Comparison of ENCODE assay signal across 12 cellular contexts in genomic region chr5:72160299-72160698, GRCh38. TPM values are rescaled to one million over a fixed set of nuclear protein-coding genes. Genes with fewer than 3 reads are reported as not detected.
DNase-seq lines count a peak whose midpoint lies in the region; ATAC-seq and TF ChIP-seq lines count a peak whose summit lies in the region.
"Had no signal": no experiment of that assay in that cellular context is flagged by ENCODE, and none has a peak within 500 bp of the region (broad histone marks: within the 10 kb centered on the region; RNA-seq: fewer than 3 reads in every experiment).

No MANE protein-coding gene starts in this region.

- no peak overlapping the region for H3K4me3 Mint-ChIP-seq in chondrocyte (ENCODE audit: unreplicated experiment)
- no peak overlapping the region for H3K4me3 Mint-ChIP-seq in naive thymus-derived CD4-positive, alpha-beta T cell
- H3K4me3 Mint-ChIP-seq: activated naive CD8-positive, alpha-beta T cell treated with anti-CD3 and anti-CD28 coated beads, Interleukin-2, amount 10 ng/mL, durations not matched to agents 7 days and 5 days had no signal

- H3K4me1 ChIP-seq in right atrium auricular region (peaks cover 0 to 62% of the 10 kb centered on the region in 2 donors), lower lobe of right lung (no peaks in the 10 kb centered on the region)
- no peaks in the 10 kb centered on the region for H3K4me1 ChIP-seq in naive thymus-derived CD4-positive, alpha-beta T cell (ENCODE audit: control insufficient read depth in 2 of 2, insufficient read depth in 2 of 2, low read length in 2 of 2)

- CTCF ChIA-PET in naive thymus-derived CD4-positive, alpha-beta T cell (lab: Charles Lee): no interaction called here

- H3K27ac ChIP-seq in right atrium auricular region (peak overlapping the region; percentile 3 to 19), lower lobe of right lung (no peak overlapping the region)
- no peak overlapping the region for H3K27ac ChIP-seq in naive thymus-derived CD4-positive, alpha-beta T cell (ENCODE audit: low read depth, low read length)

- H3K9me3 Mint-ChIP-seq in chondrocyte (ENCODE audit: low read depth): no peaks in the 10 kb centered on the region
- H3K9me3 Mint-ChIP-seq in naive thymus-derived CD4-positive, alpha-beta T cell: no peaks in the 10 kb centered on the region
- H3K9me3 Mint-ChIP-seq: activated naive CD8-positive, alpha-beta T cell treated with anti-CD3 and anti-CD28 coated beads, Interleukin-2, amount 10 ng/mL, durations not matched to agents 7 days and 5 days had no signal

- ATAC-seq in Right ventricle myocardium inferior (no peak), lower lobe of right lung (no peak)
- no peak for ATAC-seq in naive thymus-derived CD4-positive, alpha-beta T cell

- H3K27me3 ChIP-seq in right atrium auricular region (no peaks in the 10 kb centered on the region), lower lobe of right lung (ENCODE audit: low read depth) (no peaks in the 10 kb centered on the region)
- peaks cover 0 to 4% of the 10 kb centered on the region in 2 donors for H3K27me3 ChIP-seq in naive thymus-derived CD4-positive, alpha-beta T cell (ENCODE audit: control insufficient read depth in 2 of 2, insufficient read depth in 2 of 2, low read length in 2 of 2)
- H3K27me3 ChIP-seq: heart right ventricle, transverse colon had no signal

- no peak for DNase-seq in right atrium auricular region (ENCODE audit: low spot score)
- DNase-seq in Right ventricle myocardium inferior (ENCODE audit: missing footprints): no peak
- DNase-seq in chondrocyte (ENCODE audit: low spot score): no peak
- peak; percentile 93 for DNase-seq in iris pigment epithelial cell (ENCODE audit: low read depth)
- DNase-seq in lower lobe of right lung: no peak
- DNase-seq in naive thymus-derived CD4-positive, alpha-beta T cell: no peak
- DNase-seq in NCI-H1417 treated with DMSO at 0.1 percent for 48 hours (lab: John Stamatoyannopoulos, UW): no peak
- no peak for DNase-seq in NK-92 treated with Interleukin-12 subunit alpha and Interleukin-12 subunit beta, amount 100 ng/mL, for 24 hours (lab: John Stamatoyannopoulos, UW)
- DNase-seq: activated naive CD8-positive, alpha-beta T cell treated with anti-CD3 and anti-CD28 coated beads, Interleukin-2, amount 10 ng/mL, durations not matched to agents 7 days and 5 days; heart right ventricle; stimulated activated CD4-positive, alpha-beta T cell treated with anti-CD3 and anti-CD28 coated beads, Interleukin-12 subunit alpha, Interleukin-12 subunit beta, amount 100 ng/mL, for 4 hours; transverse colon had no signal

- H3K9me3 ChIP-seq in right atrium auricular region: no peaks in the 10 kb centered on the region
- H3K9me3 ChIP-seq in lower lobe of right lung: no peaks in the 10 kb centered on the region
- no peaks in the 10 kb centered on the region for H3K9me3 ChIP-seq in naive thymus-derived CD4-positive, alpha-beta T cell (ENCODE audit: control insufficient read depth in 2 of 3, low read length in 3 of 3)
- H3K9me3 ChIP-seq: heart right ventricle, transverse colon had no signal

- POLR2A ChIA-PET in naive thymus-derived CD4-positive, alpha-beta T cell (lab: Charles Lee): no interaction called here

- H3K4me1 Mint-ChIP-seq in chondrocyte (ENCODE audit: low read depth): peaks cover 76% of the 10 kb centered on the region
- H3K4me1 Mint-ChIP-seq in naive thymus-derived CD4-positive, alpha-beta T cell: no peaks in the 10 kb centered on the region
- H3K4me1 Mint-ChIP-seq: activated naive CD8-positive, alpha-beta T cell treated with anti-CD3 and anti-CD28 coated beads, Interleukin-2, amount 10 ng/mL, durations not matched to agents 7 days and 5 days had no signal

- intact Hi-C loops in Right ventricle myocardium inferior (cut with DNase I) (no loop called here), lower lobe of right lung (cut with DNase I) (no loop called here)
- intact Hi-C loops in naive thymus-derived CD4-positive, alpha-beta T cell (cut with micrococcal nuclease): no loop called here

- peak overlapping the region; percentile 75 for H3K27ac Mint-ChIP-seq in chondrocyte (ENCODE audit: unreplicated experiment)
- H3K27ac Mint-ChIP-seq in naive thymus-derived CD4-positive, alpha-beta T cell: no peak overlapping the region
- H3K27ac Mint-ChIP-seq: activated naive CD8-positive, alpha-beta T cell treated with anti-CD3 and anti-CD28 coated beads, Interleukin-2, amount 10 ng/mL, durations not matched to agents 7 days and 5 days had no signal

- H3K27me3 Mint-ChIP-seq in chondrocyte (ENCODE audit: low read depth): no peaks in the 10 kb centered on the region
- peaks cover 13 to 23% (median 15%) of the 10 kb centered on the region in 5 donors for H3K27me3 Mint-ChIP-seq in naive thymus-derived CD4-positive, alpha-beta T cell

- H3K36me3 Mint-ChIP-seq in chondrocyte (ENCODE audit: low read depth): peaks cover 26% of the 10 kb centered on the region
- H3K36me3 Mint-ChIP-seq in naive thymus-derived CD4-positive, alpha-beta T cell: no peaks in the 10 kb centered on the region
- H3K36me3 Mint-ChIP-seq: activated naive CD8-positive, alpha-beta T cell treated with anti-CD3 and anti-CD28 coated beads, Interleukin-2, amount 10 ng/mL, durations not matched to agents 7 days and 5 days had no signal

- H3K36me3 ChIP-seq in right atrium auricular region (no peaks in the 10 kb centered on the region), lower lobe of right lung (no peaks in the 10 kb centered on the region)
- H3K36me3 ChIP-seq in naive thymus-derived CD4-positive, alpha-beta T cell (ENCODE audit: control insufficient read depth in 2 of 3, insufficient read depth in 3 of 3, low read length in 3 of 3): no peaks in the 10 kb centered on the region
- H3K36me3 ChIP-seq: heart right ventricle, transverse colon had no signal

- no peak for TF ChIP-seq CTCF in right atrium auricular region (IDR thresholded peaks at IDR 0.05)
- TF ChIP-seq CTCF in chondrocyte (IDR thresholded peaks at IDR 0.05): no peak
- no peak for TF ChIP-seq CTCF in lower lobe of right lung (IDR thresholded peaks at IDR 0.05)

- H3K4me3 ChIP-seq in right atrium auricular region (no peak overlapping the region), lower lobe of right lung (no peak overlapping the region)
- H3K4me3 ChIP-seq in naive thymus-derived CD4-positive, alpha-beta T cell (ENCODE audit: low read length): no peak overlapping the region
- H3K4me3 ChIP-seq: heart right ventricle, transverse colon had no signal

RNA-seq across cellular contexts. Expression of gene MAP1B, which starts 53.0 kb away (rescaled TPM):
- 100 to 1,000 TPM; 203 to 558 TPM for total RNA-seq in right atrium auricular region
- total RNA-seq in Right ventricle myocardium inferior: 59.9 TPM
- total RNA-seq in chondrocyte: 316 to 411 TPM (median 409 TPM) in 3 replicates
- total RNA-seq in lower lobe of right lung: 20.6 TPM
- under 1 TPM in 1 of 5 experiments, not detected in 4; 0.10 TPM for total RNA-seq in naive thymus-derived CD4-positive, alpha-beta T cell
- polyA plus RNA-seq in naive thymus-derived CD4-positive, alpha-beta T cell: under 1 TPM; 0.06 to 0.21 TPM
- total RNA-seq: activated naive CD8-positive, alpha-beta T cell treated with anti-CD3 and anti-CD28 coated beads, Interleukin-2, amount 10 ng/mL, durations not matched to agents 7 days and 5 days had no signal

Comparison
In these comparisons a context has a peak if more than half of its experiments do, and no peak if none do; other contexts are left out.
1. H3K27ac ChIP-seq: peak in right atrium auricular region (2 of 2); none in lower lobe of right lung (single experiment) and naive thymus-derived CD4-positive, alpha-beta T cell (single experiment).
2. RNA of gene MAP1B, which starts 53.0 kb away (total RNA-seq): 203 to 558 TPM in right atrium auricular region, 316 to 411 TPM in chondrocyte, 59.9 TPM in Right ventricle myocardium inferior (single experiment) and 20.6 TPM in lower lobe of right lung (single experiment); 0.10 TPM in naive thymus-derived CD4-positive, alpha-beta T cell; every median in the first group is over 10 times any median in the second.